1 cellular context compared by ENCODE assay signal in the genomic region with DNA sequence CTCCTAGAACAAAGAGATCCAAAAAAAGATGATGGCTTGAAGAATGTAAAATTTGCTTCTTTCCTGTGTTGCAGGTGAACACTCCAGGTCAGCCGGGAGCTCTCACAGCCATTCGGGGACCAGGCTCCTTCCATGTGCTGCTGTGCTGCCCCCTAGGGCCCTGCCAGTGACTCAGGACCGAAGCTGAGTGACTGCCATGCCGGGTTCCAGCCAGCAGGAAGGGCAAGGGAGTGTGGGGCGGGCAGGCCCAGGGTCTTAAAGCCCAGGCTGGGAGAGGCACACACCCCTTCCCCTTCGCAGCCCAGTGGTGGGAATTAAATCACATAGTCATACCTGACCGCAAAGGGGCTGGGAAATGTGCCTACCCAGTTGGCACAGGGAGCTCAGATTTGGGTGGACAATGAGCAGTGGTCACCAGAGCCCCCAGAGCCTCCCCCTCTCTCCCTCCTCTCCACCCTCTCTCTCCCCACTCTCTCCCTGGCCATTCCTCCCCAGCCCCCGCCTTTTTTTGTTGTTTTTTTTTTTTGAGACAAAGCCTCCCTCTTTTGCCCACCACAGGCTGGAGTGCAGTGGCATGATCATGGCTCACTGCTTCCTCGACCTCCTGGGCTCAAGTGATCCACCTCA.
TF ChIP-seq lines count a peak whose summit lies in the region.

No MANE protein-coding gene starts in this region.

TF ChIP-seq in HepG2, 621 proteins besides CTCF, POLR2A, EP300 and RAD21 (continued from another document and continues in another):
- TF ChIP-seq, protein P1, sequence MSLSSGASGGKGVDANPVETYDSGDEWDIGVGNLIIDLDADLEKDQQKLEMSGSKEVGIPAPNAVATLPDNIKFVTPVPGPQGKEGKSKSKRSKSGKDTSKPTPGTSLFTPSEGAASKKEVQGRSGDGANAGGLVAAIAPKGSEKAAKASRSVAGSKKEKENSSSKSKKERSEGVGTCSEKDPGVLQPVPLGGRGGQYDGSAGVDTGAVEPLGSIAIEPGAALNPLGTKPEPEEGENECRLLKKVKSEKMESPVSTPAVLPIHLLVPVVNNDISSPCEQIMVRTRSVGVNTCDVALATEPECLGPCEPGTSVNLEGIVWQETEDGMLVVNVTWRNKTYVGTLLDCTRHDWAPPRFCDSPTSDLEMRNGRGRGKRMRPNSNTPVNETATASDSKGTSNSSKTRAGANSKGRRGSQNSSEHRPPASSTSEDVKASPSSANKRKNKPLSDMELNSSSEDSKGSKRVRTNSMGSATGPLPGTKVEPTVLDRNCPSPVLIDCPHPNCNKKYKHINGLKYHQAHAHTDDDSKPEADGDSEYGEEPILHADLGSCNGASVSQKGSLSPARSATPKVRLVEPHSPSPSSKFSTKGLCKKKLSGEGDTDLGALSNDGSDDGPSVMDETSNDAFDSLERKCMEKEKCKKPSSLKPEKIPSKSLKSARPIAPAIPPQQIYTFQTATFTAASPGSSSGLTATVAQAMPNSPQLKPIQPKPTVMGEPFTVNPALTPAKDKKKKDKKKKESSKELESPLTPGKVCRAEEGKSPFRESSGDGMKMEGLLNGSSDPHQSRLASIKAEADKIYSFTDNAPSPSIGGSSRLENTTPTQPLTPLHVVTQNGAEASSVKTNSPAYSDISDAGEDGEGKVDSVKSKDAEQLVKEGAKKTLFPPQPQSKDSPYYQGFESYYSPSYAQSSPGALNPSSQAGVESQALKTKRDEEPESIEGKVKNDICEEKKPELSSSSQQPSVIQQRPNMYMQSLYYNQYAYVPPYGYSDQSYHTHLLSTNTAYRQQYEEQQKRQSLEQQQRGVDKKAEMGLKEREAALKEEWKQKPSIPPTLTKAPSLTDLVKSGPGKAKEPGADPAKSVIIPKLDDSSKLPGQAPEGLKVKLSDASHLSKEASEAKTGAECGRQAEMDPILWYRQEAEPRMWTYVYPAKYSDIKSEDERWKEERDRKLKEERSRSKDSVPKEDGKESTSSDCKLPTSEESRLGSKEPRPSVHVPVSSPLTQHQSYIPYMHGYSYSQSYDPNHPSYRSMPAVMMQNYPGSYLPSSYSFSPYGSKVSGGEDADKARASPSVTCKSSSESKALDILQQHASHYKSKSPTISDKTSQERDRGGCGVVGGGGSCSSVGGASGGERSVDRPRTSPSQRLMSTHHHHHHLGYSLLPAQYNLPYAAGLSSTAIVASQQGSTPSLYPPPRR (CRISPR knock-in tag; IDR thresholded peaks at IDR 0.05; ENCODE audit: borderline replicate concordance) = no peak; the same call in 1 of the 2 replicates
- peak; percentile 74; the same call in 1 of the 2 replicates for TF ChIP-seq HES4 (CRISPR knock-in tag; IDR thresholded peaks at IDR 0.05; ENCODE audit: borderline replicate concordance)
- peak; percentile 94 for TF ChIP-seq ELF3 (CRISPR knock-in tag; IDR thresholded peaks at IDR 0.05)
- TF ChIP-seq, protein P2, sequence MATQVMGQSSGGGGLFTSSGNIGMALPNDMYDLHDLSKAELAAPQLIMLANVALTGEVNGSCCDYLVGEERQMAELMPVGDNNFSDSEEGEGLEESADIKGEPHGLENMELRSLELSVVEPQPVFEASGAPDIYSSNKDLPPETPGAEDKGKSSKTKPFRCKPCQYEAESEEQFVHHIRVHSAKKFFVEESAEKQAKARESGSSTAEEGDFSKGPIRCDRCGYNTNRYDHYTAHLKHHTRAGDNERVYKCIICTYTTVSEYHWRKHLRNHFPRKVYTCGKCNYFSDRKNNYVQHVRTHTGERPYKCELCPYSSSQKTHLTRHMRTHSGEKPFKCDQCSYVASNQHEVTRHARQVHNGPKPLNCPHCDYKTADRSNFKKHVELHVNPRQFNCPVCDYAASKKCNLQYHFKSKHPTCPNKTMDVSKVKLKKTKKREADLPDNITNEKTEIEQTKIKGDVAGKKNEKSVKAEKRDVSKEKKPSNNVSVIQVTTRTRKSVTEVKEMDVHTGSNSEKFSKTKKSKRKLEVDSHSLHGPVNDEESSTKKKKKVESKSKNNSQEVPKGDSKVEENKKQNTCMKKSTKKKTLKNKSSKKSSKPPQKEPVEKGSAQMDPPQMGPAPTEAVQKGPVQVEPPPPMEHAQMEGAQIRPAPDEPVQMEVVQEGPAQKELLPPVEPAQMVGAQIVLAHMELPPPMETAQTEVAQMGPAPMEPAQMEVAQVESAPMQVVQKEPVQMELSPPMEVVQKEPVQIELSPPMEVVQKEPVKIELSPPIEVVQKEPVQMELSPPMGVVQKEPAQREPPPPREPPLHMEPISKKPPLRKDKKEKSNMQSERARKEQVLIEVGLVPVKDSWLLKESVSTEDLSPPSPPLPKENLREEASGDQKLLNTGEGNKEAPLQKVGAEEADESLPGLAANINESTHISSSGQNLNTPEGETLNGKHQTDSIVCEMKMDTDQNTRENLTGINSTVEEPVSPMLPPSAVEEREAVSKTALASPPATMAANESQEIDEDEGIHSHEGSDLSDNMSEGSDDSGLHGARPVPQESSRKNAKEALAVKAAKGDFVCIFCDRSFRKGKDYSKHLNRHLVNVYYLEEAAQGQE (IDR thresholded peaks at IDR 0.05; ENCODE audit: borderline replicate concordance in 1 of 2, low read depth in 1 of 2, low read length in 2 of 2) = no peak
- TF ChIP-seq ZKSCAN8 (CRISPR knock-in tag; IDR thresholded peaks at IDR 0.05; ENCODE audit: borderline replicate concordance) = peak; percentile 77; the same call in 1 of the 2 replicates
- peak; percentile 85; the same call in 1 of the 2 replicates for TF ChIP-seq ZNF451 (CRISPR knock-in tag; IDR thresholded peaks at IDR 0.05)
- TF ChIP-seq, protein P3, sequence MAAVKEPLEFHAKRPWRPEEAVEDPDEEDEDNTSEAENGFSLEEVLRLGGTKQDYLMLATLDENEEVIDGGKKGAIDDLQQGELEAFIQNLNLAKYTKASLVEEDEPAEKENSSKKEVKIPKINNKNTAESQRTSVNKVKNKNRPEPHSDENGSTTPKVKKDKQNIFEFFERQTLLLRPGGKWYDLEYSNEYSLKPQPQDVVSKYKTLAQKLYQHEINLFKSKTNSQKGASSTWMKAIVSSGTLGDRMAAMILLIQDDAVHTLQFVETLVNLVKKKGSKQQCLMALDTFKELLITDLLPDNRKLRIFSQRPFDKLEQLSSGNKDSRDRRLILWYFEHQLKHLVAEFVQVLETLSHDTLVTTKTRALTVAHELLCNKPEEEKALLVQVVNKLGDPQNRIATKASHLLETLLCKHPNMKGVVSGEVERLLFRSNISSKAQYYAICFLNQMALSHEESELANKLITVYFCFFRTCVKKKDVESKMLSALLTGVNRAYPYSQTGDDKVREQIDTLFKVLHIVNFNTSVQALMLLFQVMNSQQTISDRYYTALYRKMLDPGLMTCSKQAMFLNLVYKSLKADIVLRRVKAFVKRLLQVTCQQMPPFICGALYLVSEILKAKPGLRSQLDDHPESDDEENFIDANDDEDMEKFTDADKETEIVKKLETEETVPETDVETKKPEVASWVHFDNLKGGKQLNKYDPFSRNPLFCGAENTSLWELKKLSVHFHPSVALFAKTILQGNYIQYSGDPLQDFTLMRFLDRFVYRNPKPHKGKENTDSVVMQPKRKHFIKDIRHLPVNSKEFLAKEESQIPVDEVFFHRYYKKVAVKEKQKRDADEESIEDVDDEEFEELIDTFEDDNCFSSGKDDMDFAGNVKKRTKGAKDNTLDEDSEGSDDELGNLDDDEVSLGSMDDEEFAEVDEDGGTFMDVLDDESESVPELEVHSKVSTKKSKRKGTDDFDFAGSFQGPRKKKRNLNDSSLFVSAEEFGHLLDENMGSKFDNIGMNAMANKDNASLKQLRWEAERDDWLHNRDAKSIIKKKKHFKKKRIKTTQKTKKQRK (IDR thresholded peaks at IDR 0.05; ENCODE audit: low read length) = no peak
- TF ChIP-seq, protein P4, sequence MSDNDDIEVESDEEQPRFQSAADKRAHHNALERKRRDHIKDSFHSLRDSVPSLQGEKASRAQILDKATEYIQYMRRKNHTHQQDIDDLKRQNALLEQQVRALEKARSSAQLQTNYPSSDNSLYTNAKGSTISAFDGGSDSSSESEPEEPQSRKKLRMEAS (IDR thresholded peaks at IDR 0.05) = peak; percentile 86
- TF ChIP-seq SNAPC2 (CRISPR knock-in tag; IDR thresholded peaks at IDR 0.05) = no peak
- TF ChIP-seq, protein P5, sequence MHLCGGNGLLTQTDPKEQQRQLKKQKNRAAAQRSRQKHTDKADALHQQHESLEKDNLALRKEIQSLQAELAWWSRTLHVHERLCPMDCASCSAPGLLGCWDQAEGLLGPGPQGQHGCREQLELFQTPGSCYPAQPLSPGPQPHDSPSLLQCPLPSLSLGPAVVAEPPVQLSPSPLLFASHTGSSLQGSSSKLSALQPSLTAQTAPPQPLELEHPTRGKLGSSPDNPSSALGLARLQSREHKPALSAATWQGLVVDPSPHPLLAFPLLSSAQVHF (CRISPR knock-in tag; IDR thresholded peaks at IDR 0.05) = no peak
- TF ChIP-seq, protein P6, sequence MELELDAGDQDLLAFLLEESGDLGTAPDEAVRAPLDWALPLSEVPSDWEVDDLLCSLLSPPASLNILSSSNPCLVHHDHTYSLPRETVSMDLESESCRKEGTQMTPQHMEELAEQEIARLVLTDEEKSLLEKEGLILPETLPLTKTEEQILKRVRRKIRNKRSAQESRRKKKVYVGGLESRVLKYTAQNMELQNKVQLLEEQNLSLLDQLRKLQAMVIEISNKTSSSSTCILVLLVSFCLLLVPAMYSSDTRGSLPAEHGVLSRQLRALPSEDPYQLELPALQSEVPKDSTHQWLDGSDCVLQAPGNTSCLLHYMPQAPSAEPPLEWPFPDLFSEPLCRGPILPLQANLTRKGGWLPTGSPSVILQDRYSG (CRISPR knock-in tag; IDR thresholded peaks at IDR 0.05) = no peak
- no peak; the same call in 1 of the 2 replicates for TF ChIP-seq ZNF839 (CRISPR knock-in tag; IDR thresholded peaks at IDR 0.05; ENCODE audit: borderline replicate concordance)
- TF ChIP-seq, protein P7, sequence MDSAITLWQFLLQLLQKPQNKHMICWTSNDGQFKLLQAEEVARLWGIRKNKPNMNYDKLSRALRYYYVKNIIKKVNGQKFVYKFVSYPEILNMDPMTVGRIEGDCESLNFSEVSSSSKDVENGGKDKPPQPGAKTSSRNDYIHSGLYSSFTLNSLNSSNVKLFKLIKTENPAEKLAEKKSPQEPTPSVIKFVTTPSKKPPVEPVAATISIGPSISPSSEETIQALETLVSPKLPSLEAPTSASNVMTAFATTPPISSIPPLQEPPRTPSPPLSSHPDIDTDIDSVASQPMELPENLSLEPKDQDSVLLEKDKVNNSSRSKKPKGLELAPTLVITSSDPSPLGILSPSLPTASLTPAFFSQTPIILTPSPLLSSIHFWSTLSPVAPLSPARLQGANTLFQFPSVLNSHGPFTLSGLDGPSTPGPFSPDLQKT (CRISPR knock-in tag; IDR thresholded peaks at IDR 0.05; ENCODE audit: borderline replicate concordance) = no peak
- TF ChIP-seq ZFP90 (CRISPR knock-in tag; IDR thresholded peaks at IDR 0.05; ENCODE audit: borderline replicate concordance) = peak; percentile 90
- peak; percentile 83 for TF ChIP-seq ZNF124 (CRISPR knock-in tag; IDR thresholded peaks at IDR 0.05)
- TF ChIP-seq HCFC1 (IDR thresholded peaks at IDR 0.05; ENCODE audit: low read depth, low read length) = no peak
- peak; percentile 30 for TF ChIP-seq HNRNPLL (IDR thresholded peaks at IDR 0.05; ENCODE audit: low read depth, low read length, poor library complexity, severe bottlenecking)
- TF ChIP-seq ZNF569 (CRISPR knock-in tag; IDR thresholded peaks at IDR 0.05; ENCODE audit: borderline replicate concordance) = no peak
- TF ChIP-seq RFX3 (CRISPR knock-in tag; IDR thresholded peaks at IDR 0.05) = 0 out of 2 replicates have a peak, but pooled peaks have one; percentile 11
- peak; percentile 92; the same call in 1 of the 2 replicates for TF ChIP-seq GTF3A (CRISPR knock-in tag; conservative IDR thresholded peaks at IDR 0.05)
- no peak for TF ChIP-seq FOXC1 (CRISPR knock-in tag; IDR thresholded peaks at IDR 0.05; ENCODE audit: borderline replicate concordance)
- TF ChIP-seq ZNF431 (CRISPR knock-in tag; IDR thresholded peaks at IDR 0.05; ENCODE audit: borderline replicate concordance, low read depth) = no peak
- TF ChIP-seq, protein P8, sequence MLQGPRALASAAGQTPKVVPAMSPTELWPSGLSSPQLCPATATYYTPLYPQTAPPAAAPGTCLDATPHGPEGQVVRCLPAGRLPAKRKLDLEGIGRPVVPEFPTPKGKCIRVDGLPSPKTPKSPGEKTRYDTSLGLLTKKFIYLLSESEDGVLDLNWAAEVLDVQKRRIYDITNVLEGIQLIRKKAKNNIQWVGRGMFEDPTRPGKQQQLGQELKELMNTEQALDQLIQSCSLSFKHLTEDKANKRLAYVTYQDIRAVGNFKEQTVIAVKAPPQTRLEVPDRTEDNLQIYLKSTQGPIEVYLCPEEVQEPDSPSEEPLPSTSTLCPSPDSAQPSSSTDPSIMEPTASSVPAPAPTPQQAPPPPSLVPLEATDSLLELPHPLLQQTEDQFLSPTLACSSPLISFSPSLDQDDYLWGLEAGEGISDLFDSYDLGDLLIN (CRISPR knock-in tag; IDR thresholded peaks at IDR 0.05; ENCODE audit: borderline replicate concordance) = no peak
- no peak for TF ChIP-seq ZNF570 (CRISPR knock-in tag; IDR thresholded peaks at IDR 0.05; ENCODE audit: borderline replicate concordance)
- no peak for TF ChIP-seq RARG (CRISPR knock-in tag; IDR thresholded peaks at IDR 0.05; ENCODE audit: low read depth)
- TF ChIP-seq ZNF333 (CRISPR knock-in tag; IDR thresholded peaks at IDR 0.05; ENCODE audit: borderline replicate concordance) = peak; percentile 84; the same call in 1 of the 2 replicates
- TF ChIP-seq FOXJ3 (CRISPR knock-in tag; IDR thresholded peaks at IDR 0.05; ENCODE audit: borderline replicate concordance) = peak; percentile 8; the same call in 1 of the 2 replicates
- TF ChIP-seq ZNF775 (CRISPR knock-in tag; IDR thresholded peaks at IDR 0.05; ENCODE audit: borderline replicate concordance) = no peak
- peak; percentile 72; the same call in 1 of the 2 replicates for TF ChIP-seq MAF1 (CRISPR knock-in tag; IDR thresholded peaks at IDR 0.05; ENCODE audit: borderline replicate concordance)
- no peak for TF ChIP-seq ZNF616 (CRISPR knock-in tag; IDR thresholded peaks at IDR 0.05; ENCODE audit: low read depth)
- peak; percentile 79 for TF ChIP-seq IKZF4 (CRISPR knock-in tag; IDR thresholded peaks at IDR 0.05; ENCODE audit: borderline replicate concordance, low read depth, not compliant biosample characterization)
